ENCODE assay signal across 1 cellular context in the genomic region with DNA sequence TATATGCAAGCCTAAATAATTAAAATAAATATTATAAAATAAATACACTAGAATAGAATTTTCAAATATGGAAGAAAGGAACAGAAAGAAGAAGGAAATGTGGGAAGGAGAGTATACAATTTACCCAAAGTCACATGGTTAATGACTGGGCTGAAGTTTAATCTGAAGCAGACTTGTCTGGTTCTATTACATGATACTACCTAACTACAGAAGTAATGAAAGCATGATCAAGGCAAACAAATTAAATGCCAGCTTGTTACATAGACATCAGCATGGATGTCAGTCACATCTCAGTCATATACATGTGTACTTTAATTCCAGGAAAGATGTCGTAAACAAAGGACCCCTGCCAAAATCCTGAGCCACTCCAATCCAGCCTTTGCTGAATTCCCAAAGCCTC.
TF ChIP-seq lines count a peak whose summit lies in the region.

No MANE protein-coding gene starts in this region.

TF ChIP-seq in HepG2, 621 proteins besides CTCF, POLR2A, EP300 and RAD21 (continued from another document):
- TF ChIP-seq, protein P1, sequence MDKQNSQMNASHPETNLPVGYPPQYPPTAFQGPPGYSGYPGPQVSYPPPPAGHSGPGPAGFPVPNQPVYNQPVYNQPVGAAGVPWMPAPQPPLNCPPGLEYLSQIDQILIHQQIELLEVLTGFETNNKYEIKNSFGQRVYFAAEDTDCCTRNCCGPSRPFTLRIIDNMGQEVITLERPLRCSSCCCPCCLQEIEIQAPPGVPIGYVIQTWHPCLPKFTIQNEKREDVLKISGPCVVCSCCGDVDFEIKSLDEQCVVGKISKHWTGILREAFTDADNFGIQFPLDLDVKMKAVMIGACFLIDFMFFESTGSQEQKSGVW (CRISPR knock-in tag; IDR thresholded peaks at IDR 0.05; ENCODE audit: borderline replicate concordance): no peak
- TF ChIP-seq DMAP1 (CRISPR knock-in tag; IDR thresholded peaks at IDR 0.05): no peak
- TF ChIP-seq RFX3 (CRISPR knock-in tag; IDR thresholded peaks at IDR 0.05): no peak
- TF ChIP-seq IRX3 (CRISPR knock-in tag; IDR thresholded peaks at IDR 0.05; ENCODE audit: borderline replicate concordance, low read depth): no peak
TF ChIP-seq in HepG2: peak in this region for 0.
